In the genomic region with DNA sequence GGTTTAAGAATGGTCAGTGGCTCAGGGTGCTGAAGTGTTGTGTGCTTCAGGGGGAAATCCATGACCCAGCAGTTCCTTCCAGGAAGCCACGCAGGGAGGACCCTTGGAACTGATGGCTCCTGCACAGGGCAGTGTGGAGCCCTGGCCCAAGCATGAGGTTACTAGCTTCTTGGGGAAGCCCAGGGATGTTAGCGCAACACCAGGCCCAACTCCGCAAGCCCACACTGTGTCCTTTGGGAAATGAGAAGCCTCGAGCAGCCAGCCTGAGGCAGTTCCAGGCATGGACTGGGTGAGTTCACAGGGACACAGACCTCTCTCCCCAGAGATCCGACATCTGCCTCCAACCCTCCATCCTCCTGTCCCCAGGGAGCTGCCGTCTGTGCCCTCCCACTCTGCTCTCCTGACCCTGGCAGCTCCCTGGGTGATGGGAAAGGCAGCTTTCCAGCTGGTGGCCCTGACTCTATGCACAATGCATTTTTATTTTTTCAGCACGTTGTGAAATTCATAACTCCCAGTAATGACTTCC, we compare ENCODE assay signal across 1 cellular context.
TF ChIP-seq lines count a peak whose summit lies in the region.

No MANE protein-coding gene starts in this region.

TF ChIP-seq in H1, 55 proteins besides CTCF, POLR2A, EP300 and RAD21:
- TF ChIP-seq JUND (IDR thresholded peaks at IDR 0.05; ENCODE audit: low read length), result no peak
- TF ChIP-seq EZH2 (IDR thresholded peaks at IDR 0.05; ENCODE audit: low read depth, low read length, severe bottlenecking), result no peak
- TF ChIP-seq RNF2 (IDR thresholded peaks at IDR 0.05; ENCODE audit: borderline replicate concordance, low read depth, low read length, missing control alignments, poor library complexity, severe bottlenecking), result no peak
- TF ChIP-seq, protein P1, sequence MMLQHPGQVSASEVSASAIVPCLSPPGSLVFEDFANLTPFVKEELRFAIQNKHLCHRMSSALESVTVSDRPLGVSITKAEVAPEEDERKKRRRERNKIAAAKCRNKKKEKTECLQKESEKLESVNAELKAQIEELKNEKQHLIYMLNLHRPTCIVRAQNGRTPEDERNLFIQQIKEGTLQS (IDR thresholded peaks at IDR 0.05; ENCODE audit: insufficient read depth, low read depth, low read length), result no peak
- TF ChIP-seq, protein P2, sequence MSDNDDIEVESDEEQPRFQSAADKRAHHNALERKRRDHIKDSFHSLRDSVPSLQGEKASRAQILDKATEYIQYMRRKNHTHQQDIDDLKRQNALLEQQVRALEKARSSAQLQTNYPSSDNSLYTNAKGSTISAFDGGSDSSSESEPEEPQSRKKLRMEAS (IDR thresholded peaks at IDR 0.05), result no peak
- TF ChIP-seq SP2 (IDR thresholded peaks at IDR 0.05; ENCODE audit: low read length), result no peak
- TF ChIP-seq CHD2 (IDR thresholded peaks at IDR 0.05; ENCODE audit: low read length), result no peak
